ENCODE assay signal across 9 cellular contexts in the genomic region with DNA sequence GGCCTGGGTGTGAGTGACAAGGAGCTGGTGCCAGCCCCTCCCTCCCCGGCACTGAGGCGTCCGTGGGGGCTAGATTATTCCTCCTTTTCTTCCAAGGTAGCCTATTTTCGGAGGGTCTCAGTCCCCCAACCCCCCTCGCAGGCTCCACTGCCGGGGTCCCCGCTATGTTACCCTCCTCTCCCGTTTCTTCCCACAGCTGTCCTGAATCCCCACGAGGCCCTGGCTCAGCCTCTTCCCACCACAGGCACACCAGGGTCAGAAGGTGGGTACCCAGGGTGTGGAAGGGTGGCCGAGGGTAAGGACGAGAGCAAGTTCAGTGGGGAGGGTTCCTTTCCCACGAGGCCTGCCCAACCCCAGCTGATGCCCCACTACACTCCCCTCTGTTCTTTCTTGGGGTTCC. TPM values are rescaled to one million over a fixed set of nuclear protein-coding genes. Genes with fewer than 3 reads are reported as not detected.
DNase-seq lines count a peak whose midpoint lies in the region; ATAC-seq and TF ChIP-seq lines count a peak whose summit lies in the region.
"Had no signal": no experiment of that assay in that cellular context is flagged by ENCODE, and none has a peak within 500 bp of the region (broad histone marks: within the 10 kb centered on the region; RNA-seq: fewer than 3 reads in every experiment).

No MANE protein-coding gene starts in this region.

- H3K27ac Mint-ChIP-seq in brain = peak overlapping the region in 3 of 5 experiments; percentile 11 to 68 (median 32)
- H3K27ac Mint-ChIP-seq in stimulated activated naive B cell treated with anti-CD40 and anti-IgM and Interleukin-4, amounts not matched to agents 10 μg/mL and 1 μg/mL and 100 μg/mL, for 72 hours = peak overlapping the region; percentile 84

- H3K4me3 ChIP-seq in HFF-Myc (replicated peaks; ENCODE audit: low read depth, low read length) = peak overlapping the region; percentile 24; the same call in 1 of the 2 replicates
- peak overlapping the region; percentile 21 for H3K4me3 ChIP-seq in lower leg skin (ENCODE audit: low read depth, poor library complexity, severe bottlenecking)

- H3K27me3 Mint-ChIP-seq in brain = peaks cover 41% of the 10 kb centered on the region
- peaks cover 39 to 40% of the 10 kb centered on the region in 2 donors for H3K27me3 Mint-ChIP-seq in stimulated activated naive B cell treated with anti-CD40 and anti-IgM and Interleukin-4, amounts not matched to agents 10 μg/mL and 1 μg/mL and 100 μg/mL, for 72 hours

- TF ChIP-seq CTCF in HFF-Myc (IDR thresholded peaks at IDR 0.05; ENCODE audit: low read depth, low read length, missing control alignments) = no peak
- TF ChIP-seq CTCF in brain (conservative IDR thresholded peaks at IDR 0.05) = no peak
- no peak for TF ChIP-seq CTCF in lower leg skin (IDR thresholded peaks at IDR 0.05)

- intact Hi-C loops in lower leg skin (cut with DNase I; ENCODE audit: low total_unique reads) = loop anchor here (5.0 kb wide), 1 partner anchor 34 kb away; no protein-coding TSS in a partner anchor

- 30 to 47% methylated on average over 12 of the region's 12 CpGs for WGBS in lower leg skin, 2 donors

- peak overlapping the region; percentile 66 to 82 (median 77) for H3K4me3 Mint-ChIP-seq in brain
- H3K4me3 Mint-ChIP-seq in stimulated activated naive B cell treated with anti-CD40 and anti-IgM and Interleukin-4, amounts not matched to agents 10 μg/mL and 1 μg/mL and 100 μg/mL, for 72 hours = peak overlapping the region; percentile 69 to 78

- ATAC-seq in stimulated activated naive B cell treated with anti-CD40 and anti-IgM and Interleukin-4, amounts not matched to agents 10 μg/mL and 1 μg/mL and 100 μg/mL, for 72 hours (replicated peaks) = no peak
- no peak for ATAC-seq in GM19035 (IDR thresholded peaks at IDR 0.05; ENCODE audit: unreplicated experiment)
- no peak for ATAC-seq in GM21360 (IDR thresholded peaks at IDR 0.05; ENCODE audit: unreplicated experiment)

- H3K9me3 Mint-ChIP-seq in brain = peaks cover 0 to 2% (median 0%) of the 10 kb centered on the region in 5 experiments
- no peaks in the 10 kb centered on the region for H3K9me3 Mint-ChIP-seq in stimulated activated naive B cell treated with anti-CD40 and anti-IgM and Interleukin-4, amounts not matched to agents 10 μg/mL and 1 μg/mL and 100 μg/mL, for 72 hours

- no peaks in the 10 kb centered on the region for H3K36me3 Mint-ChIP-seq in brain
- no peaks in the 10 kb centered on the region for H3K36me3 Mint-ChIP-seq in stimulated activated naive B cell treated with anti-CD40 and anti-IgM and Interleukin-4, amounts not matched to agents 10 μg/mL and 1 μg/mL and 100 μg/mL, for 72 hours

- no peak for TF ChIP-seq POLR2A in lower leg skin (IDR thresholded peaks at IDR 0.05)

- peaks cover 33% of the 10 kb centered on the region for H3K4me1 Mint-ChIP-seq in brain
- peaks cover 20 to 27% of the 10 kb centered on the region in 2 donors for H3K4me1 Mint-ChIP-seq in stimulated activated naive B cell treated with anti-CD40 and anti-IgM and Interleukin-4, amounts not matched to agents 10 μg/mL and 1 μg/mL and 100 μg/mL, for 72 hours

- DNase-seq in HFF-Myc (ENCODE audit: extremely low read depth, low read depth) (no peak), lower leg skin (ENCODE audit: low spot score in 2 of 2) (no peak)
- DNase-seq in stimulated activated naive B cell treated with anti-CD40 and anti-IgM and Interleukin-4, amounts not matched to agents 10 μg/mL and 1 μg/mL and 100 μg/mL, for 72 hours = no peak
- no peak for DNase-seq in effector CD4-positive, alpha-beta T cell
- DNase-seq in stimulated activated CD4-positive, alpha-beta T cell treated with anti-CD3 and anti-CD28 coated beads, Interleukin-12 subunit alpha, Interleukin-12 subunit beta, amount 100 ng/mL, for 4 hours = no peak
- DNase-seq: amniotic stem cell had no signal

RNA-seq across cellular contexts. Expression of gene RAMP2, which starts 0.6 kb away (rescaled TPM):
- 64.8 TPM for polyA plus RNA-seq in brain (ENCODE audit: insufficient read depth, low read depth, low replicate concordance)
- 10 to 100 TPM in 3 of 4 donors, 1 to 10 TPM in 1; 9.6 to 34.2 (median 12.0) TPM for total RNA-seq in lower leg skin

RNA-seq across cellular contexts. Expression of gene VPS25, which starts 11.6 kb away (rescaled TPM):
- 118 TPM for polyA plus RNA-seq in brain (ENCODE audit: insufficient read depth, low read depth, low replicate concordance)
- 10 to 100 TPM; 39.2 to 79.8 (median 61.0) TPM for total RNA-seq in lower leg skin

RNA-seq across cellular contexts. Expression of gene EZH1, which starts 16.8 kb away (rescaled TPM):
- 17.9 TPM for polyA plus RNA-seq in brain (ENCODE audit: insufficient read depth, low read depth, low replicate concordance)
- total RNA-seq in lower leg skin = 10 to 100 TPM; 32.7 to 71.9 (median 43.9) TPM

RNA-seq across cellular contexts. Expression of gene WNK4, which starts 18.8 kb away (rescaled TPM):
- polyA plus RNA-seq in brain (ENCODE audit: insufficient read depth, low read depth, low replicate concordance) = 0.80 TPM
- 1 to 10 TPM in 1 of 4 donors, under 1 TPM in 1, not detected in 2; 0.62 to 1.0 TPM for total RNA-seq in lower leg skin

RNA-seq across cellular contexts. Expression of gene COA3, which starts 36.9 kb away (rescaled TPM):
- polyA plus RNA-seq in brain (ENCODE audit: insufficient read depth, low read depth, low replicate concordance) = 139 TPM
- 10 to 100 TPM; 40.7 to 64.0 (median 61.1) TPM for total RNA-seq in lower leg skin
